Comparison of ENCODE assay signal across 19 cellular contexts in genomic region chr5:26487553-26487952, GRCh38.
DNase-seq lines count a peak whose midpoint lies in the region; ATAC-seq, FAIRE-seq and TF ChIP-seq lines count a peak whose summit lies in the region.
"Had no signal": no experiment of that assay in that cellular context is flagged by ENCODE, and none has a peak within 500 bp of the region (broad histone marks: within the 10 kb centered on the region; RNA-seq: fewer than 3 reads in every experiment).

No MANE protein-coding gene starts in this region.

- CTCF ChIA-PET in WTC11 (lab: Charles Lee), result interaction anchor here (0.7 kb wide), 1 partner anchor 521 kb away, joined by 4 read pairs; no protein-coding TSS in a partner anchor

- no peak overlapping the region for H3K9ac ChIP-seq in neuronal stem cell (ENCODE audit: low read depth, low read length, poor library complexity)

- H3K4me3 Mint-ChIP-seq in WTC11 (no peak overlapping the region), natural killer cell (no peak overlapping the region)
- H3K4me3 Mint-ChIP-seq: IgD-negative memory B cell; T-helper 2 cell treated with Interferon-gamma antibody and Interleukin-4, amounts not matched to agents 5 μg/mL and 100 μg/mL, for 36 hours had no signal

- no peak overlapping the region for H2BK120ac ChIP-seq in neuronal stem cell (ENCODE audit: low read depth, low read length)

- H3K36me3 ChIP-seq in neuronal stem cell (replicated peaks in 1 of 2; ENCODE audit: control insufficient read depth in 2 of 2, insufficient read depth in 2 of 2, low read length in 2 of 2), result no peaks in the 10 kb centered on the region
- no peaks in the 10 kb centered on the region for H3K36me3 ChIP-seq in adrenal gland (replicated peaks in 1 of 2)
- H3K36me3 ChIP-seq: HAP-1 had no signal

- H3K9me3 ChIP-seq in neuronal stem cell (replicated peaks in 1 of 2; ENCODE audit: control insufficient read depth in 2 of 2, insufficient read depth in 1 of 2, low read depth in 1 of 2, low read length in 2 of 2), result peaks cover 0 to 6% of the 10 kb centered on the region in 2 donors
- no peaks in the 10 kb centered on the region for H3K9me3 ChIP-seq in adrenal gland (replicated peaks in 1 of 3)
- H3K9me3 ChIP-seq: HAP-1 had no signal

- H3K27ac Mint-ChIP-seq in WTC11, result no peak overlapping the region
- no peak overlapping the region for H3K27ac Mint-ChIP-seq in natural killer cell
- H3K27ac Mint-ChIP-seq: T-helper 2 cell treated with Interferon-gamma antibody and Interleukin-4, amounts not matched to agents 5 μg/mL and 100 μg/mL, for 36 hours had no signal

- no peak for TF ChIP-seq POLR2A in adrenal gland (IDR thresholded peaks at IDR 0.05)

- H3K4ac ChIP-seq in neuronal stem cell (ENCODE audit: low read length), result no peak overlapping the region

- DNase-seq in NCI-H748 (lab: John Stamatoyannopoulos, UW; ENCODE audit: unreplicated experiment) (peak; percentile 60), NCI-H748 treated with DMSO at 0.1 percent for 48 hours (lab: John Stamatoyannopoulos, UW) (no peak), NCI-H69 (lab: John Stamatoyannopoulos, UW) (peak; percentile 13), WTC11 (ENCODE audit: low spot score) (no peak), neuronal stem cell (ENCODE audit: low spot score) (no peak), adrenal gland (no peak), RCC 7860 (ENCODE audit: low spot score) (no peak), natural killer cell (no peak)
- DNase-seq: Caco-2, DMS153, NCI-H1417 treated with DMSO at 0.1 percent for 48 hours, NCI-H1930, NCI-H345, SIG-M5 had no signal

- no CpG with 5 or more reads among the region's 3 CpGs for WGBS in neuronal stem cell (ENCODE audit: extremely low coverage in 2 of 2, insufficient read length in 2 of 2, insufficient replicate concordance in 1 of 2), 2 donors
- WGBS in adrenal gland, 4 donors, result 67 to 87% (median 82%) methylated on average over 3 of the region's 3 CpGs

- H2BK12ac ChIP-seq in neuronal stem cell (ENCODE audit: low read length), result no peak overlapping the region

- H4K8ac ChIP-seq in neuronal stem cell (ENCODE audit: low read depth, low read length), result no peak overlapping the region

- no peaks in the 10 kb centered on the region for H3K79me1 ChIP-seq in neuronal stem cell (ENCODE audit: low read depth, low read length)

- no peak overlapping the region for H2BK5ac ChIP-seq in neuronal stem cell (ENCODE audit: low read length)

- FAIRE-seq in RCC 7860 (lab: Jason Lieb, UNC), result no peak
- FAIRE-seq: A549, GM19239 had no signal

- H2BK15ac ChIP-seq in neuronal stem cell (ENCODE audit: low read length), result no peak overlapping the region

- H3K36me3 Mint-ChIP-seq in WTC11, result peaks cover 37% of the 10 kb centered on the region
- peaks cover 7% of the 10 kb centered on the region for H3K36me3 Mint-ChIP-seq in natural killer cell

- H3K27ac ChIP-seq in neuronal stem cell (replicated peaks; ENCODE audit: low read length), result peak overlapping the region; percentile 5
- no peak overlapping the region for H3K27ac ChIP-seq in adrenal gland
- H3K27ac ChIP-seq: A549 had no signal

- H3K4me3 ChIP-seq in neuronal stem cell (ENCODE audit: low read length in 2 of 2) (no peak overlapping the region), adrenal gland (no peak overlapping the region)
- H3K4me3 ChIP-seq: A549, HAP-1 had no signal

- H2AFZ ChIP-seq in neuronal stem cell (ENCODE audit: low read length), result peak overlapping the region; percentile 45

- H3K23ac ChIP-seq in neuronal stem cell (ENCODE audit: low read depth, low read length, poor library complexity), result no peak overlapping the region

- H3K14ac ChIP-seq in neuronal stem cell (ENCODE audit: low read length), result no peak overlapping the region

- no peak overlapping the region for H3K4me2 ChIP-seq in neuronal stem cell (ENCODE audit: insufficient read depth, low read length, poor library complexity, severe bottlenecking)
- H3K4me2 ChIP-seq: A549 had no signal

- intact Hi-C loops in adrenal gland (cut with DNase I) (no loop called here), natural killer cell (cut with micrococcal nuclease) (no loop called here)

- H3K27me3 Mint-ChIP-seq in WTC11 (ENCODE audit: low read depth) (peaks cover 2% of the 10 kb centered on the region), natural killer cell (ENCODE audit: low read depth in 2 of 2) (no peaks in the 10 kb centered on the region)
- H3K27me3 Mint-ChIP-seq: IgD-negative memory B cell had no signal

- TF ChIP-seq CTCF in WTC11 (IDR thresholded peaks at IDR 0.05) (no peak), adrenal gland (IDR thresholded peaks at IDR 0.05) (no peak), natural killer cell (IDR thresholded peaks at IDR 0.05) (no peak)

- H3K4me1 ChIP-seq in neuronal stem cell (ENCODE audit: control insufficient read depth in 2 of 2, insufficient read depth in 1 of 2, low read depth in 1 of 2, low read length in 2 of 2), result peaks cover 0 to 1% of the 10 kb centered on the region in 2 donors
- no peaks in the 10 kb centered on the region for H3K4me1 ChIP-seq in adrenal gland (replicated peaks in 1 of 2)
- H3K4me1 ChIP-seq: A549, Caco-2, HAP-1 had no signal

- no peaks in the 10 kb centered on the region for H3K27me3 ChIP-seq in neuronal stem cell (ENCODE audit: control insufficient read depth in 3 of 3, insufficient read depth in 3 of 3, low read depth in 1 of 3, low read length in 3 of 3)
- no peaks in the 10 kb centered on the region for H3K27me3 ChIP-seq in adrenal gland

- peak; percentile 87 for ATAC-seq in WTC11
- no peak for ATAC-seq in natural killer cell
- ATAC-seq: A549 had no signal

- POLR2A ChIA-PET in WTC11 (lab: Charles Lee), result no interaction called here

- H3K9me3 Mint-ChIP-seq in WTC11, result peaks cover 46% of the 10 kb centered on the region
- H3K9me3 Mint-ChIP-seq in natural killer cell, result peaks cover 12 to 15% of the 10 kb centered on the region in 2 donors

- H2AK5ac ChIP-seq in neuronal stem cell (ENCODE audit: low read depth, low read length), result no peak overlapping the region

- no peak overlapping the region for H4K91ac ChIP-seq in neuronal stem cell (ENCODE audit: low read depth, low read length, poor library complexity)

- H3K18ac ChIP-seq in neuronal stem cell (ENCODE audit: low read length), result no peak overlapping the region

- H3K4me1 Mint-ChIP-seq in WTC11 (peaks cover 17% of the 10 kb centered on the region), natural killer cell (no peaks in the 10 kb centered on the region)
- H3K4me1 Mint-ChIP-seq: IgD-negative memory B cell had no signal

TF ChIP-seq in WTC11, 78 proteins besides CTCF, POLR2A, EP300 and RAD21 (continues in another document):
- TF ChIP-seq E2F1 (CRISPR knock-in tag; IDR thresholded peaks at IDR 0.05), result no peak
- no peak for TF ChIP-seq ZNF425 (CRISPR knock-in tag; conservative IDR thresholded peaks at IDR 0.05)
- no peak for TF ChIP-seq NR3C1 (CRISPR knock-in tag; conservative IDR thresholded peaks at IDR 0.05; ENCODE audit: low read depth)
- TF ChIP-seq MXD4 (CRISPR knock-in tag; IDR thresholded peaks at IDR 0.05; ENCODE audit: borderline replicate concordance), result no peak
- TF ChIP-seq, protein P1, sequence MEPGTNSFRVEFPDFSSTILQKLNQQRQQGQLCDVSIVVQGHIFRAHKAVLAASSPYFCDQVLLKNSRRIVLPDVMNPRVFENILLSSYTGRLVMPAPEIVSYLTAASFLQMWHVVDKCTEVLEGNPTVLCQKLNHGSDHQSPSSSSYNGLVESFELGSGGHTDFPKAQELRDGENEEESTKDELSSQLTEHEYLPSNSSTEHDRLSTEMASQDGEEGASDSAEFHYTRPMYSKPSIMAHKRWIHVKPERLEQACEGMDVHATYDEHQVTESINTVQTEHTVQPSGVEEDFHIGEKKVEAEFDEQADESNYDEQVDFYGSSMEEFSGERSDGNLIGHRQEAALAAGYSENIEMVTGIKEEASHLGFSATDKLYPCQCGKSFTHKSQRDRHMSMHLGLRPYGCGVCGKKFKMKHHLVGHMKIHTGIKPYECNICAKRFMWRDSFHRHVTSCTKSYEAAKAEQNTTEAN (CRISPR knock-in tag; IDR thresholded peaks at IDR 0.05), result no peak
- no peak for TF ChIP-seq CBFB (CRISPR knock-in tag; IDR thresholded peaks at IDR 0.05; ENCODE audit: low read depth)
- TF ChIP-seq ZNF416 (CRISPR knock-in tag; IDR thresholded peaks at IDR 0.05), result no peak
- TF ChIP-seq FOXJ3 (CRISPR knock-in tag; IDR thresholded peaks at IDR 0.05; ENCODE audit: borderline replicate concordance), result no peak
- no peak for TF ChIP-seq ZNF121 (CRISPR knock-in tag; IDR thresholded peaks at IDR 0.05)
- no peak for TF ChIP-seq CDX4 (CRISPR knock-in tag; IDR thresholded peaks at IDR 0.05; ENCODE audit: borderline replicate concordance)
- no peak for TF ChIP-seq KAT7 (CRISPR knock-in tag; IDR thresholded peaks at IDR 0.05; ENCODE audit: borderline replicate concordance)

Comparison
In these comparisons a context has a peak if more than half of its experiments do, and no peak if none do; other contexts are left out.
1. DNase-seq: peak in NCI-H748 (single experiment) and NCI-H69 (single experiment); none in NCI-H748 treated with DMSO at 0.1 percent for 48 hours (single experiment), WTC11 (single experiment), neuronal stem cell (single experiment), adrenal gland (0 of 7), RCC 7860 (single experiment) and natural killer cell (single experiment).